8 cellular contexts compared by ENCODE assay signal in genomic region chr3:149936812-149937230, GRCh38. TPM values are rescaled to one million over a fixed set of nuclear protein-coding genes. Genes with fewer than 3 reads are reported as not detected.
DNase-seq lines count a peak whose midpoint lies in the region; ATAC-seq, FAIRE-seq and TF ChIP-seq lines count a peak whose summit lies in the region.

No MANE protein-coding gene starts in this region.

- in situ Hi-C loops in T47D (cut with HindIII; ENCODE audit: low pct_unique_long_range_greater_than_20kb, low sequenced_read_pairs): no loop called here

- TF ChIP-seq CTCF in kidney (IDR thresholded peaks at IDR 0.05; ENCODE audit: borderline replicate concordance, extremely low read depth, insufficient read depth): peak; percentile 84

- peaks cover 0 to 4% of the 10 kb centered on the region in 2 donors for H3K4me1 ChIP-seq in kidney (ENCODE audit: control insufficient read depth in 1 of 2, insufficient read depth in 1 of 2, low read depth in 1 of 2, low read length in 2 of 2)

- intact Hi-C loops in kidney (cut with DNase I): no loop called here

- no peaks in the 10 kb centered on the region for H3K36me3 ChIP-seq in kidney (ENCODE audit: control insufficient read depth in 1 of 2, insufficient read depth in 2 of 2, low read length in 2 of 2)

- peak; percentile 72 for DNase-seq in DMS114 treated with DMSO at 0.1 percent for 48 hours (lab: John Stamatoyannopoulos, UW; ENCODE audit: unreplicated experiment)
- DNase-seq in NAMALWA (ENCODE audit: low spot score): peak; percentile 75
- DNase-seq in SW480 (ENCODE audit: low spot score): peak; percentile 36
- peak; percentile 44 to 74 for DNase-seq in T47D (ENCODE audit: low read depth in 1 of 2, low spot score in 1 of 2)
- DNase-seq in kidney: peak; percentile 32
- peak in 2 of 3 experiments; percentile 3 to 6 for DNase-seq in stimulated activated CD4-positive, alpha-beta T cell treated with anti-CD3 and anti-CD28 coated beads, TNF-alpha, amount 100 ng/mL, for 4 hours (ENCODE audit: low read depth in 3 of 3)

- H3K9me3 ChIP-seq in kidney (ENCODE audit: control insufficient read depth in 1 of 2, low read length in 2 of 2): no peaks in the 10 kb centered on the region

- H3K27ac ChIP-seq in kidney (ENCODE audit: low read depth in 2 of 2, low read length in 2 of 2): no peak overlapping the region

- H3K9ac ChIP-seq in kidney (ENCODE audit: low read length in 2 of 2): no peak overlapping the region

- peak; percentile 3 for FAIRE-seq in kidney (lab: Jason Lieb, UNC)

- ATAC-seq in GM21529 (IDR thresholded peaks at IDR 0.05; ENCODE audit: unreplicated experiment): peak; percentile 77
- ATAC-seq in GM18858 (IDR thresholded peaks at IDR 0.05; ENCODE audit: unreplicated experiment): no peak

- peak overlapping the region; percentile 38 to 47 for H3K4me3 ChIP-seq in kidney (ENCODE audit: low read length in 2 of 2)

RNA-seq across cellular contexts. Expression of gene PFN2, which starts 33.9 kb away (rescaled TPM):
- total RNA-seq in kidney: 93.2 TPM
- polyA plus RNA-seq in kidney (ENCODE audit: insufficient read depth, low read depth, low replicate concordance): 253 TPM

Comparison
In these comparisons a context has a peak if more than half of its experiments do, and no peak if none do; other contexts are left out.
1. DNase-seq: peak in every context shown above with its lines; median percentile 75 in NAMALWA; 72 in DMS114 treated with DMSO at 0.1 percent for 48 hours; 59 in T47D; 36 in SW480; 32 in kidney; 4 in stimulated activated CD4-positive, alpha-beta T cell treated with anti-CD3 and anti-CD28 coated beads, TNF-alpha, amount 100 ng/mL, for 4 hours.